8 cellular contexts compared by ENCODE assay signal in the genomic region with DNA sequence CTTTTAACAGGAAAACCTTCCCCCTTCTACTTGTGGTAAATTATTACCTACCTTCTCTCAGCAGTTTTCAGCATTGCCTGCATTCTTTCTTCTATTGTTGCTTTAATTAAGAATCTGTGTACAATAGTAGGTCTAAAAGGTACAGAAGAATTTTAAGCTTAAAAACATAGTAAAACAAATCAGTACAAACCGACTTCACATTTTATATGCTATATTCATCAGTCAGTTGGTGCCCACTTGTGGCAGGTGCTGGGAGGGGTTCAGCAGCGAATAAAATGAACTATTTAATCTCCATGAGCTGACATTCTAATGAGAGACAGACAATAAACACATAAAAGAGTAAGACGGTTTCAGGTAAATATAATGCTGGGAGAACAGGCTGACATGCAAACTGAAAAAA.
DNase-seq lines count a peak whose midpoint lies in the region; ATAC-seq and TF ChIP-seq lines count a peak whose summit lies in the region.

No MANE protein-coding gene starts in this region.

- peaks cover 33% of the 10 kb centered on the region for H3K36me3 ChIP-seq in lower lobe of right lung

- H3K27ac ChIP-seq in lower lobe of right lung: no peak overlapping the region

- H3K4me3 ChIP-seq in lower lobe of right lung: no peak overlapping the region

- H3K27me3 ChIP-seq in lower lobe of right lung (ENCODE audit: low read depth): no peaks in the 10 kb centered on the region

- H3K4me1 ChIP-seq in lower lobe of right lung: no peaks in the 10 kb centered on the region

- intact Hi-C loops in lower lobe of right lung (cut with DNase I): no loop called here

- ATAC-seq in HG03460 (IDR thresholded peaks at IDR 0.05; ENCODE audit: unreplicated experiment) (peak; percentile 54), lower lobe of right lung (no peak), esophagus mucosa (no peak), GM18909 (IDR thresholded peaks at IDR 0.05; ENCODE audit: poor library complexity, unreplicated experiment) (no peak)

- no peaks in the 10 kb centered on the region for H3K9me3 ChIP-seq in lower lobe of right lung

- peak; percentile 43 for DNase-seq in ELR (ENCODE audit: low read depth)
- DNase-seq in amniotic epithelial cell (ENCODE audit: low read depth): peak; percentile 35
- no peak for DNase-seq in lower lobe of right lung
- no peak for DNase-seq in NCI-H446 (lab: John Stamatoyannopoulos, UW)
- no peak for DNase-seq in NCI-H187 treated with DMSO at 0.1 percent for 48 hours (lab: John Stamatoyannopoulos, UW)

- peak; percentile 27 for TF ChIP-seq CTCF in lower lobe of right lung (IDR thresholded peaks at IDR 0.05)

Comparison
In these comparisons a context has a peak if more than half of its experiments do, and no peak if none do; other contexts are left out.
1. DNase-seq: peak in ELR (single experiment) and amniotic epithelial cell (single experiment); none in lower lobe of right lung (single experiment), NCI-H446 (0 of 2) and NCI-H187 treated with DMSO at 0.1 percent for 48 hours (single experiment).